In genomic region chr5:68522863-68523262, GRCh38 we compare ENCODE assay signal across 24 cellular contexts.
A peak's percentile ranks its signal among the peaks of the same experiment; 100 is the strongest.
DNase-seq lines count a peak whose midpoint lies in the region; ATAC-seq and TF ChIP-seq lines count a peak whose summit lies in the region.
"Had no signal": no experiment of that assay in that cellular context is flagged by ENCODE, and none has a peak within 500 bp of the region (broad histone marks: within the 10 kb centered on the region; RNA-seq: fewer than 3 reads in every experiment).

No MANE protein-coding gene starts in this region.

- DNase-seq in AG10803 (ENCODE audit: low read depth) (peak; percentile 42), adipocyte (ENCODE audit: low read depth) (peak; percentile 56), fibroblast of villous mesenchyme (ENCODE audit: low read depth) (peak; percentile 91), CD1c-positive myeloid dendritic cell (ENCODE audit: extremely low spot score) (no peak), left ventricle myocardium superior (no peak), NCI-H146 treated with DMSO at 0.1 percent for 48 hours (lab: John Stamatoyannopoulos, UW; ENCODE audit: unreplicated experiment) (no peak), GM13976 (ENCODE audit: low spot score) (no peak)
- DNase-seq: activated CD4-positive, alpha-beta T cell treated with anti-CD3 and anti-CD28 coated beads, Interleukin-2, amount 50 U/mL, for 48 hours; activated CD4-positive, CD25-positive, alpha-beta regulatory T cell; activated effector memory CD4-positive, alpha-beta T cell treated with Interleukin-2 at 50 U/mL for 16 hours; cortex of kidney; immature natural killer cell; mucosa of descending colon; NCI-H187 treated with DMSO at 0.1 percent for 48 hours; NCI-H345; NCI-H774; stimulated activated CD4-positive, alpha-beta T cell treated with anti-CD3 and anti-CD28 coated beads, Interleukin-2, amount 100 ng/mL, for 48 hours; stimulated activated naive CD4-positive, alpha-beta T cell had no signal

- peaks cover 4% of the 10 kb centered on the region for H3K9me3 ChIP-seq in adipocyte (ENCODE audit: control insufficient read depth, low read length)
- H3K9me3 ChIP-seq: breast epithelium, mucosa of descending colon, prostate gland had no signal

- in situ Hi-C loops in GM13976 (cut with MboI; ENCODE audit: low sequenced_read_pairs, unreplicated experiment) = no loop called here

- intact Hi-C loops in left ventricle myocardium superior (cut with micrococcal nuclease) = no loop called here

- H3K4me3 ChIP-seq in AG10803 (ENCODE audit: low read length) (no peak overlapping the region), adipocyte (ENCODE audit: low read length) (no peak overlapping the region), fibroblast of villous mesenchyme (ENCODE audit: low read depth, low read length) (no peak overlapping the region), rectal smooth muscle tissue (ENCODE audit: low read length) (no peak overlapping the region)
- H3K4me3 ChIP-seq: BLaER1 treated with 17β-estradiol and CSF1 and Interleukin-3, amounts not matched to agents 10 nM and 100 nM; breast epithelium; mucosa of descending colon; prostate gland; skin epidermis; thoracic aorta had no signal

- TF ChIP-seq CTCF in AG10803 (conservative IDR thresholded peaks at IDR 0.05; ENCODE audit: low read length) = no peak
- TF ChIP-seq CTCF in fibroblast of villous mesenchyme (IDR thresholded peaks at IDR 0.05; ENCODE audit: insufficient read depth, low read depth, low read length) = peak; percentile 30
- no peak for TF ChIP-seq CTCF in GM13976 (IDR thresholded peaks at IDR 0.05; ENCODE audit: borderline replicate concordance, control extremely low read depth, extremely low read depth, insufficient read depth, missing control alignments)

- no peak for ATAC-seq in left ventricle myocardium superior
- ATAC-seq: mucosa of descending colon had no signal

- H3K9ac ChIP-seq in adipocyte (ENCODE audit: low read length) (no peak overlapping the region), rectal smooth muscle tissue (ENCODE audit: low read length) (no peak overlapping the region)
- H3K9ac ChIP-seq: BLaER1 treated with 17β-estradiol and CSF1 and Interleukin-3, amounts not matched to agents 10 nM and 100 nM had no signal

- peak overlapping the region; percentile 58 for H3K27ac ChIP-seq in rectal smooth muscle tissue (ENCODE audit: low read depth, low read length)
- H3K27ac ChIP-seq: BLaER1 treated with 17β-estradiol and CSF1 and Interleukin-3, amounts not matched to agents 10 nM and 100 nM; breast epithelium; prostate gland; skin epidermis; thoracic aorta had no signal

- H3K4me1 ChIP-seq in adipocyte (ENCODE audit: control insufficient read depth, insufficient read depth, low read length) (peaks cover 6% of the 10 kb centered on the region), rectal smooth muscle tissue (ENCODE audit: control insufficient read depth, insufficient read depth, low read length) (peaks cover 10% of the 10 kb centered on the region)
- H3K4me1 ChIP-seq: breast epithelium, prostate gland had no signal

- H3K27me3 ChIP-seq in adipocyte (replicated peaks; ENCODE audit: control insufficient read depth, insufficient read depth, low read length) (no peaks in the 10 kb centered on the region), rectal smooth muscle tissue (ENCODE audit: control insufficient read depth, insufficient read depth, low read length) (no peaks in the 10 kb centered on the region)
- H3K27me3 ChIP-seq: BLaER1 treated with 17β-estradiol and CSF1 and Interleukin-3, amounts not matched to agents 10 nM and 100 nM; breast epithelium had no signal

- H3K36me3 ChIP-seq in adipocyte (ENCODE audit: control insufficient read depth, insufficient read depth, low read length, severe bottlenecking) (no peaks in the 10 kb centered on the region), rectal smooth muscle tissue (ENCODE audit: control insufficient read depth, insufficient read depth, low read length) (no peaks in the 10 kb centered on the region)
- H3K36me3 ChIP-seq: BLaER1 treated with 17β-estradiol and CSF1 and Interleukin-3, amounts not matched to agents 10 nM and 100 nM; breast epithelium; prostate gland; thoracic aorta had no signal

Comparison
In these comparisons a context has a peak if more than half of its experiments do, and no peak if none do; other contexts are left out.
1. DNase-seq: peak in AG10803 (single experiment), adipocyte (single experiment) and fibroblast of villous mesenchyme (single experiment); none in CD1c-positive myeloid dendritic cell (single experiment), left ventricle myocardium superior (single experiment), NCI-H146 treated with DMSO at 0.1 percent for 48 hours (single experiment) and GM13976 (single experiment).